Comparison of ENCODE assay signal across 14 cellular contexts in the genomic region with DNA sequence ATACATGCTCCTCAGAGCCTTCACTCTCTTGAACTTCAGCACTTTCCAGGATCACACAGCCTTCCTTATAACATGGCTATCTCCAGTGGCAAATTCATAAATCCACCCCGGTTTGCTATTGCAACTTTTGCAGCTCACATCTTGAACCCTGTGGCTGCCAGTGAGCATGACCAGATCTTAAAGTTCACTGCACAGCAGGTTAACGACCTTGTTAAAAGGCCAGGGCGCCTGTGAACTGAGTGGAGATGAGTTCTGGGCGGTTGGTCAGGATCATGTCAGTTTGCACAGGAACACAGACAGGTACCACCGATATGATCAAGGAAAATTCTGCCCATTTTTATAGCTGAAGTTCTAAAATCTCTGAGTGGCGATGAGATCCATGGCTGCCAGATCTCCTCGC. TPM values are rescaled to one million over a fixed set of nuclear protein-coding genes. Genes with fewer than 3 reads are reported as not detected.
DNase-seq lines count a peak whose midpoint lies in the region; ATAC-seq and TF ChIP-seq lines count a peak whose summit lies in the region.
"Had no signal": no experiment of that assay in that cellular context is flagged by ENCODE, and none has a peak within 500 bp of the region (broad histone marks: within the 10 kb centered on the region; RNA-seq: fewer than 3 reads in every experiment).

No MANE protein-coding gene starts in this region.

- H3K4me1 Mint-ChIP-seq in HFFc6 (ENCODE audit: low read depth): peaks cover 14% of the 10 kb centered on the region; the same call in 1 of the 2 replicates

- H3K27ac ChIP-seq in SJSA1: no peak overlapping the region
- no peak overlapping the region for H3K27ac ChIP-seq in osteoblast (ENCODE audit: low read depth, low read length)
- no peak overlapping the region for H3K27ac ChIP-seq in right cardiac atrium (ENCODE audit: low read length)
- no peak overlapping the region for H3K27ac ChIP-seq in body of pancreas
- H3K27ac ChIP-seq: C4-2B had no signal

- no peak overlapping the region for H3K4me3 Mint-ChIP-seq in HFFc6
- H3K4me3 Mint-ChIP-seq: CD4-positive, alpha-beta T cell had no signal

- WGBS in right cardiac atrium: 80% methylated on average over 7 of the region's 7 CpGs
- 71 to 80% methylated on average over 7 of the region's 7 CpGs for WGBS in body of pancreas, 2 donors

- no peaks in the 10 kb centered on the region for H4K20me1 ChIP-seq in osteoblast (ENCODE audit: insufficient read depth, low read length)

- peak overlapping the region; percentile 37 for H2AFZ ChIP-seq in osteoblast (ENCODE audit: low read length)

- H3K79me2 ChIP-seq in osteoblast (ENCODE audit: insufficient read depth, low read length): no peaks in the 10 kb centered on the region

- TF ChIP-seq POLR2A in body of pancreas (IDR thresholded peaks at IDR 0.05): no peak

- peaks cover 14% of the 10 kb centered on the region for H3K9me3 ChIP-seq in SJSA1 (replicated peaks)
- no peaks in the 10 kb centered on the region for H3K9me3 ChIP-seq in osteoblast (ENCODE audit: low read depth, low read length)
- no peaks in the 10 kb centered on the region for H3K9me3 ChIP-seq in right cardiac atrium (ENCODE audit: control insufficient read depth, low read length)
- no peaks in the 10 kb centered on the region for H3K9me3 ChIP-seq in body of pancreas
- H3K9me3 ChIP-seq: Caco-2 had no signal

- H3K4me3 ChIP-seq in SJSA1: no peak overlapping the region
- no peak overlapping the region for H3K4me3 ChIP-seq in fibroblast of villous mesenchyme (ENCODE audit: low read depth, low read length)
- H3K4me3 ChIP-seq in osteoblast (ENCODE audit: insufficient read depth, low read length): no peak overlapping the region
- no peak overlapping the region for H3K4me3 ChIP-seq in right cardiac atrium (ENCODE audit: low read length)
- H3K4me3 ChIP-seq in body of pancreas: no peak overlapping the region

- H3K27me3 Mint-ChIP-seq in HFFc6 (ENCODE audit: insufficient read depth): peaks cover 2% of the 10 kb centered on the region; the same call in 1 of the 2 replicates
- H3K27me3 Mint-ChIP-seq: CD4-positive, alpha-beta T cell had no signal

- H3K27me3 ChIP-seq in SJSA1 (replicated peaks) (peaks cover 20% of the 10 kb centered on the region), osteoblast (ENCODE audit: insufficient read depth, low read length) (no peaks in the 10 kb centered on the region), right cardiac atrium (ENCODE audit: control insufficient read depth, insufficient read depth) (no peaks in the 10 kb centered on the region), body of pancreas (no peaks in the 10 kb centered on the region)

- H3K27ac Mint-ChIP-seq in HFFc6: no peak overlapping the region
- H3K27ac Mint-ChIP-seq: CD4-positive, alpha-beta T cell had no signal

- no peak overlapping the region for H3K4me2 ChIP-seq in osteoblast (ENCODE audit: insufficient read depth, low read length)

- peaks cover 5% of the 10 kb centered on the region for H3K9me3 Mint-ChIP-seq in HFFc6
- H3K9me3 Mint-ChIP-seq: CD4-positive, alpha-beta T cell had no signal

- H3K36me3 Mint-ChIP-seq in HFFc6 (ENCODE audit: low read depth): peaks cover 5% of the 10 kb centered on the region; the same call in 1 of the 2 replicates

- H3K36me3 ChIP-seq in SJSA1: no peaks in the 10 kb centered on the region
- no peaks in the 10 kb centered on the region for H3K36me3 ChIP-seq in osteoblast (ENCODE audit: insufficient read depth, low read length)
- H3K36me3 ChIP-seq in body of pancreas (replicated peaks in 1 of 2; ENCODE audit: insufficient read depth in 1 of 2, low read depth in 2 of 2): no peaks in the 10 kb centered on the region

- TF ChIP-seq CTCF in fibroblast of villous mesenchyme (IDR thresholded peaks at IDR 0.05; ENCODE audit: insufficient read depth, low read depth, low read length) (no peak), osteoblast (IDR thresholded peaks at IDR 0.05; ENCODE audit: extremely low read depth, low read depth, low read length) (no peak), HFFc6 (IDR thresholded peaks at IDR 0.05) (no peak), body of pancreas (IDR thresholded peaks at IDR 0.05) (no peak)

- ATAC-seq in right cardiac atrium (no peak), body of pancreas (no peak)
- ATAC-seq: HCT116 had no signal

- H3K4me1 ChIP-seq in SJSA1 (replicated peaks) (no peaks in the 10 kb centered on the region), osteoblast (ENCODE audit: insufficient read depth, low read length) (no peaks in the 10 kb centered on the region), right cardiac atrium (ENCODE audit: control insufficient read depth, insufficient read depth, low read length) (no peaks in the 10 kb centered on the region), body of pancreas (no peaks in the 10 kb centered on the region)
- H3K4me1 ChIP-seq: Caco-2 had no signal

- DNase-seq in SJSA1 (ENCODE audit: low read depth in 1 of 2, low spot score in 2 of 2) (peak; percentile 52 to 82), fibroblast of villous mesenchyme (ENCODE audit: low read depth) (peak; percentile 23), osteoblast (ENCODE audit: insufficient read length, low spot score, missing footprints) (no peak), HFFc6 (no peak), right cardiac atrium (no peak), NCI-H2171 (lab: John Stamatoyannopoulos, UW) (no peak), body of pancreas (no peak)
- DNase-seq: ACHN; Caco-2; CD4-positive, alpha-beta T cell; GOT3; H7 had no signal

- intact Hi-C loops in right cardiac atrium (cut with DNase I) (loop anchor here (5.0 to 10.0 kb wide), 3 partner anchors 157 to 457 kb away; no protein-coding TSS in a partner anchor), body of pancreas (cut with DNase I) (loop anchor here (5.0 kb wide), 2 partner anchors 157 to 457 kb away; no protein-coding TSS in a partner anchor)

RNA-seq across cellular contexts. Expression of gene LTA4H, which starts 24.7 kb away (rescaled TPM):
- total RNA-seq in SJSA1 (2014; rRNA removed; shearing (Covaris generic)): 537 and 538 TPM in 2 replicates
- total RNA-seq in fibroblast of villous mesenchyme (58.6 and 79.9 TPM in 2 replicates), osteoblast (73.8 and 83.4 TPM in 2 replicates), right cardiac atrium (10 to 100 TPM; 38.1 to 57.0 (median 48.4) TPM), body of pancreas (10 to 100 TPM; 41.2 to 57.6 TPM)
- 10 to 100 TPM; 50.2 to 59.0 (median 51.6) TPM for total RNA-seq in HFFc6 (2021; fragmentation: NEBNext Ultra II Directional; extraction: Animal tissue kit (Norgen Biotek cat#: 25700))
- 36.8 TPM for polyA plus RNA-seq in right cardiac atrium

Comparison
In these comparisons a context has a peak if more than half of its experiments do, and no peak if none do; other contexts are left out.
1. DNase-seq: peak in SJSA1 (2 of 2) and fibroblast of villous mesenchyme (single experiment); none in osteoblast (single experiment), HFFc6 (single experiment), right cardiac atrium (0 of 3), NCI-H2171 (single experiment) and body of pancreas (0 of 4).